In the genomic region with DNA sequence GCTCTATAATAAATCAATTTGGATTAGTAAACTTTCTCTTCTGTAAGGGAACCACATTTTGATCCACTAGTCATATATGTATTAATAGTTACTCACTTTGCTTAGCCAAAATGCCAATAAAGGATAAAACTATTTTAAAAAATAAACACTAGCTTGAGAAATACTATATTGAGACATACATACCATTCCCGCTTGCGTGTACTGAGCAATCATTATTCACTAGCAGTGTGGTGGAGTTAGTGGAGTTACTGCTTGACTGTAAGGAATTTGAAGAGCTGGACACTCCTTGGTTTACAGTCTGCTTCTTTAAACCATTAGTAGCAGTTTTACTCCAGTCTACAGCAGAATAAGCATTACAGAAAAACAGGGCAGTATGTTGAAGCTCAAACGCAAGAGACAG, we compare ENCODE assay signal across 17 cellular contexts. TPM values are rescaled to one million over a fixed set of nuclear protein-coding genes. Genes with fewer than 3 reads are reported as not detected.
DNase-seq lines count a peak whose midpoint lies in the region; ATAC-seq, FAIRE-seq and TF ChIP-seq lines count a peak whose summit lies in the region.
"Had no signal": no experiment of that assay in that cellular context is flagged by ENCODE, and none has a peak within 500 bp of the region (broad histone marks: within the 10 kb centered on the region; RNA-seq: fewer than 3 reads in every experiment).

No MANE protein-coding gene starts in this region.

- H3K36me3 ChIP-seq in HepG2 (replicated peaks in 1 of 2; ENCODE audit: control insufficient read depth in 1 of 2, insufficient read depth in 2 of 2, low read length in 2 of 2) (no peaks in the 10 kb centered on the region; a peak in 1 of 5 replicates), right lobe of liver (no peaks in the 10 kb centered on the region), gastroesophageal sphincter (peaks cover 0 to 4% of the 10 kb centered on the region in 2 donors), right atrium auricular region (no peaks in the 10 kb centered on the region)
- H3K36me3 ChIP-seq: thoracic aorta had no signal

- TF ChIP-seq POLR2A in HepG2 (IDR thresholded peaks at IDR 0.05; ENCODE audit: insufficient read depth in 1 of 2, low read depth in 2 of 2, low read length in 2 of 2) (no peak), right lobe of liver (IDR thresholded peaks at IDR 0.05) (no peak), gastroesophageal sphincter (IDR thresholded peaks at IDR 0.05) (no peak)

- WGBS in HepG2 (ENCODE audit: low lambda C conversion rate): 84% methylated on average over 3 of the region's 3 CpGs
- WGBS in right lobe of liver (ENCODE audit: insufficient coverage, low coverage, low lambda C conversion rate, missing lambda C conversion rate): 74% methylated on average over 3 of the region's 3 CpGs
- 41 to 66% methylated on average over 2 to 3 of the region's 3 CpGs for WGBS in gastroesophageal sphincter (ENCODE audit: low coverage in 1 of 2), 2 donors

- H3K4me3 ChIP-seq in HepG2 (replicated peaks in 1 of 3; ENCODE audit: insufficient read depth in 1 of 3, low read depth in 2 of 3, low read length in 3 of 3) (no peak overlapping the region), right lobe of liver (no peak overlapping the region), gastroesophageal sphincter (no peak overlapping the region), coronary artery (no peak overlapping the region), right atrium auricular region (no peak overlapping the region)
- H3K4me3 ChIP-seq: thoracic aorta had no signal

- peak overlapping the region; percentile 1 for H2AFZ ChIP-seq in HepG2 (ENCODE audit: low read length)

- TF ChIP-seq EP300 in HepG2 (IDR thresholded peaks at IDR 0.05; ENCODE audit: low read depth in 2 of 2, low read length in 2 of 2): no peak
- no peak for TF ChIP-seq EP300 in HepG2 (CRISPR knock-in tag; IDR thresholded peaks at IDR 0.05; ENCODE audit: borderline replicate concordance)
- no peak for TF ChIP-seq EP300 in gastroesophageal sphincter (IDR thresholded peaks at IDR 0.05)

- no peaks in the 10 kb centered on the region for H4K20me1 ChIP-seq in HepG2 (ENCODE audit: insufficient read depth, low read length)

- TF ChIP-seq CTCF in HepG2 (CRISPR knock-in tag; IDR thresholded peaks at IDR 0.05): no peak
- TF ChIP-seq CTCF in right lobe of liver (IDR thresholded peaks at IDR 0.05): no peak
- no peak for TF ChIP-seq CTCF in gastroesophageal sphincter (IDR thresholded peaks at IDR 0.05)
- TF ChIP-seq CTCF in coronary artery (IDR thresholded peaks at IDR 0.05): no peak
- no peak for TF ChIP-seq CTCF in right atrium auricular region (IDR thresholded peaks at IDR 0.05)

- H3K4me1 ChIP-seq in HepG2 (ENCODE audit: insufficient read depth, low read length): peaks cover 7% of the 10 kb centered on the region
- no peaks in the 10 kb centered on the region for H3K4me1 ChIP-seq in right lobe of liver
- peaks cover 0 to 3% (median 0%) of the 10 kb centered on the region in 3 donors for H3K4me1 ChIP-seq in gastroesophageal sphincter
- H3K4me1 ChIP-seq in right atrium auricular region: no peaks in the 10 kb centered on the region

- no peak overlapping the region for H3K9ac ChIP-seq in HepG2 (ENCODE audit: insufficient read depth, low read depth, low read length)

- POLR2A ChIA-PET in HepG2 (lab: Yijun Ruan, JAX): interaction anchor here (1.1 to 2.0 kb wide), 2 partner anchors 10 to 11 kb away, joined by 6 to 7 read pairs; a partner anchor contains a TSS

- DNase-seq in HepG2 (ENCODE audit: low spot score) (peak; percentile 17), right lobe of liver (no peak), astrocyte of the hippocampus (ENCODE audit: low read depth, low spot score) (peak; percentile 49), iris pigment epithelial cell (ENCODE audit: low read depth) (peak; percentile 83), coronary artery (ENCODE audit: low spot score) (no peak), right atrium auricular region (ENCODE audit: low spot score) (no peak)
- DNase-seq: 8988T; activated CD4-positive, alpha-beta T cell treated with anti-CD3 and anti-CD28 coated beads, Interleukin-2, amount 10 ng/mL, durations not matched to agents 7 days and 5 days; DMS 273 treated with DMSO at 0.1 percent for 48 hours; right cardiac atrium; T-helper 17 cell had no signal

- ATAC-seq in HepG2 (no peak), right lobe of liver (no peak), gastroesophageal sphincter (no peak), HG02588 (IDR thresholded peaks at IDR 0.05; ENCODE audit: unreplicated experiment) (no peak)
- ATAC-seq: activated T-helper 17 cell treated with anti-CD3 and anti-CD28 coated beads, Interleukin-2, amount 50 U/mL, for 72 hours; right cardiac atrium; T-helper 17 cell had no signal

- no peaks in the 10 kb centered on the region for H3K27me3 ChIP-seq in HepG2 (ENCODE audit: control insufficient read depth in 1 of 2, insufficient read depth in 2 of 2, low read length in 2 of 2)
- H3K27me3 ChIP-seq in right lobe of liver: no peaks in the 10 kb centered on the region
- H3K27me3 ChIP-seq in gastroesophageal sphincter: no peaks in the 10 kb centered on the region
- H3K27me3 ChIP-seq in right atrium auricular region: no peaks in the 10 kb centered on the region

- H3K79me2 ChIP-seq in HepG2 (ENCODE audit: insufficient read depth, low read length): no peaks in the 10 kb centered on the region

- TF ChIP-seq RAD21 in HepG2 (CRISPR knock-in tag; IDR thresholded peaks at IDR 0.05): no peak

- BruUV-seq in HepG2 (replicated peaks; lab: Mats Ljungman, UMichigan): no TSS peak

- CTCF ChIA-PET in HepG2 (lab: Yijun Ruan, JAX; ENCODE audit: low intra/inter-chr PET ratio, low total read pairs): no interaction called here

- H3K9me3 ChIP-seq in HepG2 (ENCODE audit: low read length): no peaks in the 10 kb centered on the region
- H3K9me3 ChIP-seq in right lobe of liver: no peaks in the 10 kb centered on the region
- H3K9me3 ChIP-seq in gastroesophageal sphincter: no peaks in the 10 kb centered on the region
- H3K9me3 ChIP-seq in right atrium auricular region: no peaks in the 10 kb centered on the region
- H3K9me3 ChIP-seq: thoracic aorta had no signal

- FAIRE-seq in HepG2 (lab: Jason Lieb, UNC): no peak
- FAIRE-seq: GM19239, HTR-8/SVneo had no signal

- intact Hi-C loops in HepG2 (cut with micrococcal nuclease; ENCODE audit: unreplicated experiment) (no loop called here), right lobe of liver (cut with DNase I) (no loop called here)

- in situ Hi-C loops in HepG2 (cut with HindIII; ENCODE audit: extremely low pct_ligation_motif_present, low pct_unique_long_range_greater_than_20kb): no loop called here

- no peak overlapping the region for H3K4me2 ChIP-seq in HepG2 (ENCODE audit: low read depth, low read length)

- H3K27ac ChIP-seq in HepG2 (ENCODE audit: extremely low read length, insufficient read depth, low read length) (no peak overlapping the region), right lobe of liver (no peak overlapping the region), gastroesophageal sphincter (no peak overlapping the region), coronary artery (no peak overlapping the region), right atrium auricular region (no peak overlapping the region)
- H3K27ac ChIP-seq: thoracic aorta had no signal

TF ChIP-seq in HepG2, 621 proteins besides CTCF, POLR2A, EP300 and RAD21 (continues in another document):
- TF ChIP-seq, protein P1, sequence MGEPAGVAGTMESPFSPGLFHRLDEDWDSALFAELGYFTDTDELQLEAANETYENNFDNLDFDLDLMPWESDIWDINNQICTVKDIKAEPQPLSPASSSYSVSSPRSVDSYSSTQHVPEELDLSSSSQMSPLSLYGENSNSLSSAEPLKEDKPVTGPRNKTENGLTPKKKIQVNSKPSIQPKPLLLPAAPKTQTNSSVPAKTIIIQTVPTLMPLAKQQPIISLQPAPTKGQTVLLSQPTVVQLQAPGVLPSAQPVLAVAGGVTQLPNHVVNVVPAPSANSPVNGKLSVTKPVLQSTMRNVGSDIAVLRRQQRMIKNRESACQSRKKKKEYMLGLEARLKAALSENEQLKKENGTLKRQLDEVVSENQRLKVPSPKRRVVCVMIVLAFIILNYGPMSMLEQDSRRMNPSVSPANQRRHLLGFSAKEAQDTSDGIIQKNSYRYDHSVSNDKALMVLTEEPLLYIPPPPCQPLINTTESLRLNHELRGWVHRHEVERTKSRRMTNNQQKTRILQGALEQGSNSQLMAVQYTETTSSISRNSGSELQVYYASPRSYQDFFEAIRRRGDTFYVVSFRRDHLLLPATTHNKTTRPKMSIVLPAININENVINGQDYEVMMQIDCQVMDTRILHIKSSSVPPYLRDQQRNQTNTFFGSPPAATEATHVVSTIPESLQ (CRISPR knock-in tag; conservative IDR thresholded peaks at IDR 0.05): no peak
- TF ChIP-seq ZFP36 (IDR thresholded peaks at IDR 0.05; ENCODE audit: borderline replicate concordance, low read depth, low read length, partially characterized antibody) (no peak), ZNF879 (CRISPR knock-in tag; IDR thresholded peaks at IDR 0.05) (no peak), AGO2 (optimal IDR thresholded peaks at IDR 0.05; ENCODE audit: low read depth, low read length) (no peak)

RNA-seq across cellular contexts. Expression of a gene that starts 10.8 kb away (rescaled TPM):
- total RNA-seq in HepG2 (2016; rRNA removed; fragmentation: Illumina TruSeq; extraction: Trizol) (15.4 and 20.5 TPM in 2 replicates), right lobe of liver (100 to 1,000 TPM in 2 of 6 experiments, 10 to 100 TPM in 4; 48.9 to 114 (median 62.1) TPM), gastroesophageal sphincter (10 to 100 TPM in 3 of 4 donors, 1 to 10 TPM in 1; 3.9 to 15.1 (median 13.2) TPM), right atrium auricular region (10 to 100 TPM; 13.5 to 28.7 TPM)
- 3.6 and 3.8 TPM in 2 replicates for total RNA-seq in HepG2 (2016; cell fraction: cytosol; rRNA removed; fragmentation: Illumina TruSeq; extraction: Trizol; ENCODE audit: low read depth)
- 15.1 and 20.1 TPM in 2 replicates for total RNA-seq in HepG2 (2016; cell fraction: insoluble cytoplasmic fraction; rRNA removed; fragmentation: Illumina TruSeq; extraction: Trizol)
- total RNA-seq in HepG2 (2016; cell fraction: membrane; rRNA removed; fragmentation: Illumina TruSeq; extraction: Trizol): 5.7 and 6.3 TPM in 2 replicates
- 38.1 and 39.0 TPM in 2 replicates for total RNA-seq in HepG2 (2016; cell fraction: nucleus; rRNA removed; fragmentation: Illumina TruSeq; extraction: Trizol)
- polyA plus RNA-seq in HepG2 (2011; rRNA removed): 273 and 366 TPM in 2 replicates
- 63.5 and 79.6 TPM in 2 replicates for polyA plus RNA-seq in HepG2 (2011; cell fraction: cytosol; rRNA removed)
- polyA plus RNA-seq in HepG2 (2011; cell fraction: nucleus; rRNA removed): 2,242 and 2,679 TPM in 2 replicates
- polyA plus RNA-seq in HepG2 (2012): 163 and 167 TPM in 2 replicates
- 1.6 and 1.7 TPM in 2 replicates for polyA plus RNA-seq in HepG2 (2016; cell fraction: cytosol; fragmentation: Illumina TruSeq; extraction: Trizol; ENCODE audit: low read depth)
- polyA plus RNA-seq in HepG2 (2016; cell fraction: insoluble cytoplasmic fraction; fragmentation: Illumina TruSeq; extraction: Trizol; ENCODE audit: low read depth): 15.4 and 16.9 TPM in 2 replicates
- polyA plus RNA-seq in HepG2 (2016; cell fraction: membrane; fragmentation: Illumina TruSeq; extraction: Trizol; ENCODE audit: low read depth): 3.7 and 4.0 TPM in 2 replicates
- 129 and 139 TPM in 2 replicates for polyA plus RNA-seq in HepG2 (2016; cell fraction: nucleus; fragmentation: Illumina TruSeq; extraction: Trizol; ENCODE audit: insufficient read depth, low read depth)
- polyA minus RNA-seq in HepG2 (2011; rRNA and poly(A)+ RNA removed; ENCODE audit: low replicate concordance): 50.1 and 194 TPM in 2 replicates
- 45.9 and 57.7 TPM in 2 replicates for polyA minus RNA-seq in HepG2 (2011; cell fraction: cytosol; rRNA and poly(A)+ RNA removed)
- 560 and 596 TPM in 2 replicates for polyA minus RNA-seq in HepG2 (2011; cell fraction: nucleus; rRNA and poly(A)+ RNA removed)

Comparison
In these comparisons a context has a peak if more than half of its experiments do, and no peak if none do; other contexts are left out.
1. DNase-seq: peak in HepG2 (single experiment), astrocyte of the hippocampus (single experiment) and iris pigment epithelial cell (single experiment); none in right lobe of liver (0 of 3), coronary artery (single experiment) and right atrium auricular region (single experiment).